8 cellular contexts compared by ENCODE assay signal in the genomic region with DNA sequence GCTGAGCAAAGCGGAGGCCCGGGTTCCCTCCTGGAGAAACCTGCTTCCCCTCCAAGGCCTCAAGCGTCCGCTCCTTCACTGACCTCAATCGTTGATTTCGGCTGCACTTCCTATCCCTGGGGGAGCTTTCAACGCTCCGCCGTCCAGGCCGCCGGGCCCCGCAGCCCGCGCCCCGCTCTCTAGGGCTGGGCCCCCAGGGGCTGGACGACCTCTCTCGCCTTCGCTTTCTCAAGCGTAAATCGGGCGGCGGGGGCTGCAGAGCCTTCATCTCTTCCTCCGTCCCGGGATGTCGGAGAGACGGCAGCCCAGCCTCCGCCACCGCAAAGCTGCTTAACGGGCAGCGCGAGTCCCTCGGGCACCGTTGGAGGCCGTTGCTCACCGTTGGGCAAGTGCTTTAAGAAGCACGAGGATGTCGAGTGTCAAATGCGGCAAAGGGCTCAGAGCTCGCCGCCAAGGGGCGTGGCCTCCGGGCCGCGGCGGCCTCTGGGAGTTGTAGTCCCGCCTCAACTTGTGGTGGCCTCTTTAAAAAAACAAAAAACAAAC.
DNase-seq lines count a peak whose midpoint lies in the region; ATAC-seq lines count a peak whose summit lies in the region.

No MANE protein-coding gene starts in this region.

- no peak overlapping the region for H3K27ac Mint-ChIP-seq in central memory CD8-positive, alpha-beta T cell (ENCODE audit: low read depth)

- H3K4me1 Mint-ChIP-seq in central memory CD8-positive, alpha-beta T cell, result peaks cover 20% of the 10 kb centered on the region

- H3K4me3 Mint-ChIP-seq in central memory CD8-positive, alpha-beta T cell, result peak overlapping the region; percentile 37

- H3K36me3 Mint-ChIP-seq in central memory CD8-positive, alpha-beta T cell (ENCODE audit: insufficient read depth), result no peaks in the 10 kb centered on the region

- no peaks in the 10 kb centered on the region for H3K9me3 Mint-ChIP-seq in central memory CD8-positive, alpha-beta T cell

- H3K27me3 Mint-ChIP-seq in central memory CD8-positive, alpha-beta T cell, result peaks cover 26% of the 10 kb centered on the region

- ATAC-seq in HG02759 (IDR thresholded peaks at IDR 0.05; ENCODE audit: unreplicated experiment), result peak; percentile 61
- peak; percentile 88 for ATAC-seq in central memory CD8-positive, alpha-beta T cell (replicated peaks; ENCODE audit: extremely low read depth, poor library complexity, severe bottlenecking)

- DNase-seq in D341Med (ENCODE audit: low spot score), result peak; percentile 78
- DNase-seq in activated CD4-positive, CD25-positive, alpha-beta regulatory T cell treated with anti-CD3 and anti-CD28 coated beads, Interleukin-2, amount 50 U/mL, for 16 hours (ENCODE audit: low read depth, low spot score), result peak; percentile 56
- peak; percentile 62 to 70 for DNase-seq in central memory CD8-positive, alpha-beta T cell (ENCODE audit: low spot score in 2 of 2)
- DNase-seq in kidney tubule cell (ENCODE audit: low spot score), result peak; percentile 63
- peak; percentile 82 for DNase-seq in stimulated activated CD4-positive, alpha-beta T cell treated with anti-CD3 and anti-CD28 coated beads, Interleukin-15, amount 100 ng/mL, for 24 hours
- DNase-seq in NCI-H226, result no peak
- no peak for DNase-seq in DMS153 treated with DMSO at 0.1 percent for 48 hours (lab: John Stamatoyannopoulos, UW; ENCODE audit: unreplicated experiment)

Comparison
In these comparisons a context has a peak if more than half of its experiments do, and no peak if none do; other contexts are left out.
1. DNase-seq: peak in D341Med (single experiment), activated CD4-positive, CD25-positive, alpha-beta regulatory T cell treated with anti-CD3 and anti-CD28 coated beads, Interleukin-2, amount 50 U/mL, for 16 hours (single experiment), central memory CD8-positive, alpha-beta T cell (2 of 2), kidney tubule cell (single experiment) and stimulated activated CD4-positive, alpha-beta T cell treated with anti-CD3 and anti-CD28 coated beads, Interleukin-15, amount 100 ng/mL, for 24 hours (single experiment); none in NCI-H226 (single experiment) and DMS153 treated with DMSO at 0.1 percent for 48 hours (single experiment).